In the genomic region with DNA sequence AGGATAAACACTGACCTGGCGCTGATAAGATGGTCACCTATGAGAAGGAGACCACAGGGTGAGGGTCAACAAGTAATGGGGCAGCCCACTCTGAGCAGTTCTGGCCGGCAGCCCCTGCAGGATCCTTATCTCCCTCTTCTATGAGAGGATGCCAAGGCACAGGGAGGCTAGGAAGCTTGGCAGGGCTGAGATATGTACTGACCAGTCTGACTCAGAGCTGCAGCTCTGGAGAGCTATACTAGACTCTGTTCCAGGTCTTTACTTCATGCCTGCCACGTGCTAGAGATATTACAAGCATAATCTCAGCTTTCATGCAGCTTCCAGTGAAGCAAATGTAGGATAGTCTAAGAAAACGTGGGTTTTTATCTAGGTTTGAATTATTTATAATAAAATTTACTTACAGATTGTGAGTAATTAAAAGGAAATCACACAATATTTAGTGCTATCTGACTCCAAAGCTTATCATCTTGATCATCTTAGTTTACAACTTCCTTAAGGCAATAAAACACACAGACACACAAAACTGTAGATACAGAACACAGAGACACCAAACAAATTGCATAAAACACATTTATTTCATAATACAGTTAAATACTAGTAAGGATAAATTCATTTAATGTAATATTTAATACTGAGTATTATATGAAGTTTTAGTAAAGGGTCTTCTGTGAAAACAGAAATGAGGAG, we compare ENCODE assay signal across 1 cellular context.
TF ChIP-seq lines count a peak whose summit lies in the region.

No MANE protein-coding gene starts in this region.

TF ChIP-seq in HepG2, 621 proteins besides CTCF, POLR2A, EP300 and RAD21:
- TF ChIP-seq NCOA2 (CRISPR knock-in tag; IDR thresholded peaks at IDR 0.05) = no peak
- TF ChIP-seq, protein P1, sequence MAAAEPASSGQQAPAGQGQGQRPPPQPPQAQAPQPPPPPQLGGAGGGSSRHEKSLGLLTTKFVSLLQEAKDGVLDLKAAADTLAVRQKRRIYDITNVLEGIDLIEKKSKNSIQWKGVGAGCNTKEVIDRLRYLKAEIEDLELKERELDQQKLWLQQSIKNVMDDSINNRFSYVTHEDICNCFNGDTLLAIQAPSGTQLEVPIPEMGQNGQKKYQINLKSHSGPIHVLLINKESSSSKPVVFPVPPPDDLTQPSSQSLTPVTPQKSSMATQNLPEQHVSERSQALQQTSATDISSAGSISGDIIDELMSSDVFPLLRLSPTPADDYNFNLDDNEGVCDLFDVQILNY (CRISPR knock-in tag; conservative IDR thresholded peaks at IDR 0.05) = no peak
- TF ChIP-seq GLI4 (CRISPR knock-in tag; IDR thresholded peaks at IDR 0.05; ENCODE audit: borderline replicate concordance) = no peak
- TF ChIP-seq, protein P2, sequence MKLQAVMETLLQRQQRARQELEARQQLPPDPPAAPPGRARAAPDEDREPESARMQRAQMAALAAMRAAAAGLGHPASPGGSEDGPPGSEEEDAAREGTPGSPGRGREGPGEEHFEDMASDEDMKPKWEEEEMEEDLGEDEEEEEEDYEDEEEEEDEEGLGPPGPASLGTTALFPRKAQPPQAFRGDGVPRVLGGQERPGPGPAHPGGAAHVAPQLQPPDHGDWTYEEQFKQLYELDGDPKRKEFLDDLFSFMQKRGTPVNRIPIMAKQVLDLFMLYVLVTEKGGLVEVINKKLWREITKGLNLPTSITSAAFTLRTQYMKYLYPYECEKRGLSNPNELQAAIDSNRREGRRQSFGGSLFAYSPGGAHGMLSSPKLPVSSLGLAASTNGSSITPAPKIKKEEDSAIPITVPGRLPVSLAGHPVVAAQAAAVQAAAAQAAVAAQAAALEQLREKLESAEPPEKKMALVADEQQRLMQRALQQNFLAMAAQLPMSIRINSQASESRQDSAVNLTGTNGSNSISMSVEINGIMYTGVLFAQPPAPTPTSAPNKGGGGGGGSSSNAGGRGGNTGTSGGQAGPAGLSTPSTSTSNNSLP (IDR thresholded peaks at IDR 0.05; ENCODE audit: low read depth, low read length) = no peak
- TF ChIP-seq NBN (conservative IDR thresholded peaks at IDR 0.05) = no peak
- TF ChIP-seq MIER3 (CRISPR knock-in tag; IDR thresholded peaks at IDR 0.05; ENCODE audit: borderline replicate concordance) = no peak
- no peak for TF ChIP-seq ZNF510 (CRISPR knock-in tag; IDR thresholded peaks at IDR 0.05; ENCODE audit: low read depth)
- no peak for TF ChIP-seq MTA3 (CRISPR knock-in tag; IDR thresholded peaks at IDR 0.05)
- no peak for TF ChIP-seq ARID4A (CRISPR knock-in tag; IDR thresholded peaks at IDR 0.05; ENCODE audit: borderline replicate concordance)
TF ChIP-seq in HepG2: peak in this region for 0.
